ENCODE assay signal across 25 cellular contexts in the genomic region with DNA sequence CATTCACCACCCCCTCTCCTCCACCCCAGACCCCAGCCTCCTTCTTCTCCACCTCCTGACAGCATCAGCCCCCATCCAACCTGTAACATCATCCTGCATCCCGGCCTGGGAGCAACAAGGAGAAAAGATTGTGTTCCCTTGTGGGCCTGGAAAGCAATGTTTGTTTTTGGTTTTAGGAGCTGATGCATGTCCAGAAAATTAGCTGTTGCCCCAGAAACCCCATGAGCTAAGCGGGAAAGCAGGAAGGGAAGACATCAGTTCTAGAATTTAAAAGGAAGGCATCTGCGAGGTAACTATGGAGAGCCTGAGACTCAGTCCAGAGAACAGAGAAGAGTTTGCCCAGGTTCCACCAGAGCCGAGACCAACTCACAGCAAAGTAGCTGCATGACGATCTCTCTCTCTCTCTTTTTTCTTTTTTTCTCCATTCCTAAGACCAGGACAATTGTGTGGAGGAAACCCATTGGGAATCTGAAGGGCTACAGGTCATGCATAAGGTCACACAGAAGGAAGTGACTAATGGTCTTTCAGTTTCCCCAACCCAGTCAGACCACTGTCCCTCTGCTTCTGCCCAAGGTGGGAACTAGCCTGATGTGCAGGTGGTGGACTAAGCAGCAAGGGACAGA.
DNase-seq lines count a peak whose midpoint lies in the region; ATAC-seq and TF ChIP-seq lines count a peak whose summit lies in the region.
"Had no signal": no experiment of that assay in that cellular context is flagged by ENCODE, and none has a peak within 500 bp of the region (broad histone marks: within the 10 kb centered on the region; RNA-seq: fewer than 3 reads in every experiment).

No MANE protein-coding gene starts in this region.

- no peaks in the 10 kb centered on the region for H3K36me3 ChIP-seq in upper lobe of left lung
- H3K36me3 ChIP-seq: ascending aorta, Peyer's patch, SJSA1, spleen, stomach had no signal

- peaks cover 12% of the 10 kb centered on the region for H3K9me3 Mint-ChIP-seq in nephron progenitor cell
- H3K9me3 Mint-ChIP-seq in activated T-cell treated with anti-CD3 and anti-CD28 coated beads, Interleukin-2, amount 50 U/mL, for 72 hours = peaks cover 0 to 1% of the 10 kb centered on the region in 2 donors
- H3K9me3 Mint-ChIP-seq: activated CD8-positive, alpha-beta T cell treated with anti-CD3 and anti-CD28 coated beads for 36 hours; activated naive CD4-positive, alpha-beta T cell treated with anti-CD3 and anti-CD28 coated beads, Interleukin-2, amount 10 ng/mL, durations not matched to agents 7 days and 5 days; IgD-negative memory B cell; immature natural killer cell; type B pancreatic cell had no signal

- H3K27me3 Mint-ChIP-seq in nephron progenitor cell (ENCODE audit: low read depth, poor library complexity) = peaks cover 7% of the 10 kb centered on the region
- H3K27me3 Mint-ChIP-seq in activated T-cell treated with anti-CD3 and anti-CD28 coated beads, Interleukin-2, amount 50 U/mL, for 72 hours (ENCODE audit: low read depth) = no peaks in the 10 kb centered on the region
- H3K27me3 Mint-ChIP-seq: activated CD8-positive, alpha-beta T cell treated with anti-CD3 and anti-CD28 coated beads for 36 hours; activated naive CD4-positive, alpha-beta T cell treated with anti-CD3 and anti-CD28 coated beads, Interleukin-2, amount 10 ng/mL, durations not matched to agents 7 days and 5 days; IgD-negative memory B cell had no signal

- H3K9me3 ChIP-seq in upper lobe of left lung = no peaks in the 10 kb centered on the region
- H3K9me3 ChIP-seq: ascending aorta, Peyer's patch, SJSA1, spleen, stomach had no signal

- no peak for TF ChIP-seq CTCF in dorsolateral prefrontal cortex (IDR thresholded peaks at IDR 0.05 in 54 of 56, conservative IDR thresholded peaks at IDR 0.05 in 2 of 56; ENCODE audit: low read depth in 1 of 56, partially characterized antibody in 56 of 56)
- no peak for TF ChIP-seq CTCF in nephron progenitor cell (IDR thresholded peaks at IDR 0.05)
- TF ChIP-seq CTCF in upper lobe of left lung (IDR thresholded peaks at IDR 0.05) = no peak

- peaks cover 0 to 3% (median 0%) of the 10 kb centered on the region in 4 donors for H3K4me1 ChIP-seq in upper lobe of left lung
- H3K4me1 ChIP-seq: ascending aorta, Peyer's patch had no signal

- H3K4me3 Mint-ChIP-seq in nephron progenitor cell = no peak overlapping the region
- H3K4me3 Mint-ChIP-seq in activated T-cell treated with anti-CD3 and anti-CD28 coated beads, Interleukin-2, amount 50 U/mL, for 72 hours = no peak overlapping the region
- H3K4me3 Mint-ChIP-seq: activated CD8-positive, alpha-beta T cell treated with anti-CD3 and anti-CD28 coated beads for 36 hours; activated naive CD4-positive, alpha-beta T cell treated with anti-CD3 and anti-CD28 coated beads, Interleukin-2, amount 10 ng/mL, durations not matched to agents 7 days and 5 days; IgD-negative memory B cell; immature natural killer cell; type B pancreatic cell had no signal

- peak overlapping the region in 30 of 59 donors; percentile 11 to 76 (median 43) for H3K27ac ChIP-seq in dorsolateral prefrontal cortex
- no peak overlapping the region for H3K27ac ChIP-seq in upper lobe of left lung
- H3K27ac ChIP-seq: ascending aorta, HL-60, Peyer's patch, SJSA1, spleen, stomach had no signal

- H3K27ac Mint-ChIP-seq in nephron progenitor cell = peak overlapping the region; percentile 57
- no peak overlapping the region for H3K27ac Mint-ChIP-seq in activated T-cell treated with anti-CD3 and anti-CD28 coated beads, Interleukin-2, amount 50 U/mL, for 72 hours
- H3K27ac Mint-ChIP-seq: activated CD8-positive, alpha-beta T cell treated with anti-CD3 and anti-CD28 coated beads for 36 hours; activated naive CD4-positive, alpha-beta T cell treated with anti-CD3 and anti-CD28 coated beads, Interleukin-2, amount 10 ng/mL, durations not matched to agents 7 days and 5 days; IgD-negative memory B cell; type B pancreatic cell had no signal

- H3K27me3 ChIP-seq in dorsolateral prefrontal cortex (no peaks in the 10 kb centered on the region), upper lobe of left lung (no peaks in the 10 kb centered on the region)
- H3K27me3 ChIP-seq: ascending aorta, Peyer's patch, SJSA1, spleen, stomach had no signal

- no peak for TF ChIP-seq POLR2A in upper lobe of left lung (IDR thresholded peaks at IDR 0.05)

- peak; percentile 46 for DNase-seq in HCEC 1CT
- peak; percentile 85 for DNase-seq in NCI-H69 (lab: John Stamatoyannopoulos, UW)
- DNase-seq in dorsolateral prefrontal cortex = no peak
- DNase-seq in nephron progenitor cell = no peak
- no peak for DNase-seq in activated T-cell treated with anti-CD3 and anti-CD28 coated beads, Interleukin-2, amount 50 U/mL, for 72 hours
- no peak for DNase-seq in upper lobe of left lung
- DNase-seq: activated CD4-positive, CD25-positive, alpha-beta regulatory T cell; activated CD8-positive, alpha-beta T cell treated with anti-CD3 and anti-CD28 coated beads for 36 hours; activated naive CD4-positive, alpha-beta T cell treated with anti-CD3 and anti-CD28 coated beads, Interleukin-2, amount 10 ng/mL, durations not matched to agents 7 days and 5 days; activated T-cell treated with anti-CD3 and anti-CD28 coated beads, Interleukin-2, amount 50 U/mL, for 1 hour; DND-41; immature natural killer cell; NCI-H1694 treated with DMSO at 0.1 percent for 48 hours; NCI-H226; Peyer's patch; retina; spleen; stimulated activated CD4-positive, alpha-beta T cell treated with anti-CD3 and anti-CD28 coated beads, Interleukin-4, amount 100 ng/mL, for 24 hours; stomach had no signal

- peaks cover 7% of the 10 kb centered on the region for H3K36me3 Mint-ChIP-seq in nephron progenitor cell (ENCODE audit: low read depth)
- H3K36me3 Mint-ChIP-seq in activated T-cell treated with anti-CD3 and anti-CD28 coated beads, Interleukin-2, amount 50 U/mL, for 72 hours (ENCODE audit: insufficient read depth in 2 of 2) = no peaks in the 10 kb centered on the region
- H3K36me3 Mint-ChIP-seq: activated naive CD4-positive, alpha-beta T cell treated with anti-CD3 and anti-CD28 coated beads, Interleukin-2, amount 10 ng/mL, durations not matched to agents 7 days and 5 days; immature natural killer cell; type B pancreatic cell had no signal

- peaks cover 62% of the 10 kb centered on the region for H3K4me1 Mint-ChIP-seq in nephron progenitor cell
- H3K4me1 Mint-ChIP-seq in activated T-cell treated with anti-CD3 and anti-CD28 coated beads, Interleukin-2, amount 50 U/mL, for 72 hours (ENCODE audit: low read depth) = no peaks in the 10 kb centered on the region
- H3K4me1 Mint-ChIP-seq: activated naive CD4-positive, alpha-beta T cell treated with anti-CD3 and anti-CD28 coated beads, Interleukin-2, amount 10 ng/mL, durations not matched to agents 7 days and 5 days had no signal

- ATAC-seq in HG02973 (IDR thresholded peaks at IDR 0.05; ENCODE audit: unreplicated experiment) (no peak), upper lobe of left lung (ENCODE audit: low FRiP score in 2 of 2) (no peak)
- no peak for ATAC-seq in activated T-cell treated with anti-CD3 and anti-CD28 coated beads, Interleukin-2, amount 50 U/mL, for 72 hours (replicated peaks in 1 of 2)
- ATAC-seq: activated CD8-positive, alpha-beta T cell treated with anti-CD3 and anti-CD28 coated beads for 36 hours had no signal

- 84 to 93% methylated on average over 5 of the region's 5 CpGs for WGBS in upper lobe of left lung, 2 donors

- intact Hi-C loops in dorsolateral prefrontal cortex (cut with DNase I) = no loop called here

- H3K4me3 ChIP-seq in dorsolateral prefrontal cortex (no peak overlapping the region), upper lobe of left lung (no peak overlapping the region)
- H3K4me3 ChIP-seq: ascending aorta, Peyer's patch, SJSA1, spleen, stomach had no signal

- no peak for TF ChIP-seq EP300 in upper lobe of left lung (IDR thresholded peaks at IDR 0.05)

Comparison
In these comparisons a context has a peak if more than half of its experiments do, and no peak if none do; other contexts are left out.
1. DNase-seq: peak in HCEC 1CT (single experiment) and NCI-H69 (single experiment); none in dorsolateral prefrontal cortex (0 of 10), nephron progenitor cell (single experiment), activated T-cell treated with anti-CD3 and anti-CD28 coated beads, Interleukin-2, amount 50 U/mL, for 72 hours (0 of 2) and upper lobe of left lung (0 of 2).
2. H3K27ac ChIP-seq: peak in dorsolateral prefrontal cortex (30 of 59); none in upper lobe of left lung (0 of 4).